ENCODE assay signal across 20 cellular contexts in genomic region chr6:79463721-79464120, GRCh38.
DNase-seq lines count a peak whose midpoint lies in the region; ATAC-seq, FAIRE-seq and TF ChIP-seq lines count a peak whose summit lies in the region.
"Had no signal": no experiment of that assay in that cellular context is flagged by ENCODE, and none has a peak within 500 bp of the region (broad histone marks: within the 10 kb centered on the region; RNA-seq: fewer than 3 reads in every experiment).

No MANE protein-coding gene starts in this region.

- H3K36me3 ChIP-seq in HUES64 (ENCODE audit: insufficient read depth, low read length) (no peaks in the 10 kb centered on the region), bronchial epithelial cell (ENCODE audit: control insufficient read depth, insufficient read depth, low read length) (no peaks in the 10 kb centered on the region), SJCRH30 (no peaks in the 10 kb centered on the region)

- DNase-seq in bronchial epithelial cell (ENCODE audit: low read depth) (peak; percentile 65), kidney glomerular epithelial cell (lab: John Stamatoyannopoulos, UW) (peak; percentile 94), type B pancreatic cell (ENCODE audit: extremely low spot score, unreplicated experiment) (no peak), SJCRH30 (no peak)
- no peak for DNase-seq in stimulated activated naive CD4-positive, alpha-beta T cell treated with Interleukin-2 at 50 U/mL for 16 hours (lab: John Stamatoyannopoulos, UW)
- DNase-seq: aorta, DND-41, glutamatergic neuron, NCI-H2107, NCI-H748 treated with DMSO at 0.1 percent for 48 hours, right cardiac atrium, RPMI8226, T-helper 1 cell, testis had no signal

- H3K9me3 ChIP-seq in HUES64 (ENCODE audit: insufficient read depth, low read depth, low read length) (no peaks in the 10 kb centered on the region), SJCRH30 (replicated peaks) (no peaks in the 10 kb centered on the region)
- H3K9me3 ChIP-seq: testis had no signal

- H3K4me1 ChIP-seq in HUES64 (ENCODE audit: insufficient read depth, low read length): peaks cover 42% of the 10 kb centered on the region
- H3K4me1 ChIP-seq in SJCRH30: 0 out of 2 replicates have a peak, but pooled peaks cover 4% of the 10 kb centered on the region
- H3K4me1 ChIP-seq: testis had no signal

- FAIRE-seq in bronchial epithelial cell (lab: Jason Lieb, UNC): no peak
- FAIRE-seq: colon, HTR-8/SVneo had no signal

- H3K9ac ChIP-seq in HUES64 (ENCODE audit: low read depth, low read length): peak overlapping the region; percentile 16; the same call in 1 of the 2 replicates

- 36% methylated on average over 3 of the region's 3 CpGs for WGBS in HUES64

- no peaks in the 10 kb centered on the region for H3K9me3 Mint-ChIP-seq in type B pancreatic cell
- H3K9me3 Mint-ChIP-seq: activated T-helper 17 cell treated with anti-CD3 and anti-CD28 coated beads, Interleukin-2, amount 50 U/mL, for 72 hours had no signal

- no peak for ATAC-seq in GM19023 (IDR thresholded peaks at IDR 0.05; ENCODE audit: unreplicated experiment)
- ATAC-seq: activated T-helper 17 cell treated with anti-CD3 and anti-CD28 coated beads, Interleukin-2, amount 50 U/mL, for 72 hours; right cardiac atrium had no signal

- no peaks in the 10 kb centered on the region for H3K36me3 Mint-ChIP-seq in type B pancreatic cell

- peak overlapping the region; percentile 59 for H3K4me3 Mint-ChIP-seq in type B pancreatic cell
- H3K4me3 Mint-ChIP-seq: activated T-helper 17 cell treated with anti-CD3 and anti-CD28 coated beads, Interleukin-2, amount 50 U/mL, for 72 hours had no signal

- H3K27me3 Mint-ChIP-seq in type B pancreatic cell: no peaks in the 10 kb centered on the region

- H3K27ac ChIP-seq in HUES64 (ENCODE audit: low read depth, low read length) (peak overlapping the region; percentile 54; the same call in 1 of the 2 replicates), SJCRH30 (no peak overlapping the region)
- H3K27ac ChIP-seq: C4-2B, testis had no signal

- peaks cover 11% of the 10 kb centered on the region for H3K4me1 Mint-ChIP-seq in type B pancreatic cell (ENCODE audit: unreplicated experiment)
- H3K4me1 Mint-ChIP-seq: activated T-helper 17 cell treated with anti-CD3 and anti-CD28 coated beads, Interleukin-2, amount 50 U/mL, for 72 hours had no signal

- H3K27ac Mint-ChIP-seq in type B pancreatic cell: peak overlapping the region; percentile 82
- H3K27ac Mint-ChIP-seq: activated T-helper 17 cell treated with anti-CD3 and anti-CD28 coated beads, Interleukin-2, amount 50 U/mL, for 72 hours had no signal

- H3K4me3 ChIP-seq in HUES64 (ENCODE audit: low read length) (no peak overlapping the region; the same call in 1 of the 2 replicates), bronchial epithelial cell (ENCODE audit: low read depth, low read length) (no peak overlapping the region), SJCRH30 (no peak overlapping the region)
- H3K4me3 ChIP-seq: testis had no signal

- TF ChIP-seq CTCF in bronchial epithelial cell (IDR thresholded peaks at IDR 0.05; ENCODE audit: insufficient read depth, low read length, severe bottlenecking): no peak
- TF ChIP-seq CTCF in type B pancreatic cell (conservative IDR thresholded peaks at IDR 0.05): no peak

- H3K27me3 ChIP-seq in HUES64 (ENCODE audit: insufficient read depth, low read length) (no peaks in the 10 kb centered on the region), bronchial epithelial cell (ENCODE audit: control insufficient read depth, insufficient read depth, low read length) (no peaks in the 10 kb centered on the region), SJCRH30 (no peaks in the 10 kb centered on the region)
- H3K27me3 ChIP-seq: testis had no signal

Comparison
In these comparisons a context has a peak if more than half of its experiments do, and no peak if none do; other contexts are left out.
1. DNase-seq: peak in bronchial epithelial cell (single experiment) and kidney glomerular epithelial cell (single experiment); none in type B pancreatic cell (single experiment), SJCRH30 (0 of 2) and stimulated activated naive CD4-positive, alpha-beta T cell treated with Interleukin-2 at 50 U/mL for 16 hours (single experiment).